22 cellular contexts compared by ENCODE assay signal in the genomic region with DNA sequence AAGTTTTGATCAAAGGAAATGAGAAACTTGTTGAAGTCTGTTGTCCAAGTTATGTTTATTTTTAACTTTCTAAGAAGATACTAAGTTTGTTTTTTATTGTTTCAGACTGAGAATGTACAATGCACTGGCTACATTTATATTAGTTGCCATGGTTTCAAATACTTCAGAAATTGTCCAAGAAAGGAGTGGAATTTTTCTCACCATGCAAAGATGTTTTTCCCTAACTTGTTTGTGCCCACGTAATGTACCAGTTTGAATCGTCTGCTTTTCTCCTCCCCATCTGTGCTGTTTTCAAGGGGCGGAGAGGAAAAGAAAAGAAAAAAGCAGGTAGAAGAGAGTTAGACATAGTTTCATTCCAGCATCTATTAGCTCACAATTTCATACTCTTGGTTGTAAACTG.
A peak's percentile ranks its signal among the peaks of the same experiment; 100 is the strongest.
DNase-seq lines count a peak whose midpoint lies in the region; ATAC-seq lines count a peak whose summit lies in the region.
"Had no signal": no experiment of that assay in that cellular context is flagged by ENCODE, and none has a peak within 500 bp of the region (broad histone marks: within the 10 kb centered on the region; RNA-seq: fewer than 3 reads in every experiment).

No MANE protein-coding gene starts in this region.

- H3K4me3 Mint-ChIP-seq in stimulated activated memory B cell treated with anti-CD40 and anti-IgM and Interleukin-4, amounts not matched to agents 10 μg/mL and 1 μg/mL and 100 μg/mL, for 72 hours, result no peak overlapping the region
- H3K4me3 Mint-ChIP-seq: CD14-positive monocyte; CD4-positive, alpha-beta memory T cell; CD4-positive, CD25-positive, alpha-beta regulatory T cell; CD8-positive, alpha-beta memory T cell had no signal

- DNase-seq in Ammon's horn (ENCODE audit: low spot score) (peak; percentile 9), inferior parietal cortex (ENCODE audit: extremely low spot score) (peak; percentile 59), superior temporal gyrus (ENCODE audit: extremely low spot score) (peak; percentile 55), hepatic stellate cell (ENCODE audit: low spot score) (no peak)
- DNase-seq: AML-193; BE2C; C1 segment of cervical spinal cord; CD4-positive, alpha-beta memory T cell; CD4-positive, CD25-positive, alpha-beta regulatory T cell; CD8-positive, alpha-beta memory T cell; COR-L47; DMS 273 treated with DMSO at 0.1 percent for 48 hours; DMS153; DMS53; DMS79; DND-41; EL; GDM1 had no signal

- ATAC-seq in stimulated activated memory B cell treated with anti-CD40 and anti-IgM and Interleukin-4, amounts not matched to agents 10 μg/mL and 1 μg/mL and 100 μg/mL, for 72 hours, result no peak
- ATAC-seq: A549, GM12878 had no signal

- H3K27ac Mint-ChIP-seq in stimulated activated memory B cell treated with anti-CD40 and anti-IgM and Interleukin-4, amounts not matched to agents 10 μg/mL and 1 μg/mL and 100 μg/mL, for 72 hours, result no peak overlapping the region
- H3K27ac Mint-ChIP-seq: CD14-positive monocyte; CD4-positive, alpha-beta memory T cell; CD4-positive, CD25-positive, alpha-beta regulatory T cell; CD8-positive, alpha-beta memory T cell had no signal

- no peaks in the 10 kb centered on the region for H3K4me1 Mint-ChIP-seq in stimulated activated memory B cell treated with anti-CD40 and anti-IgM and Interleukin-4, amounts not matched to agents 10 μg/mL and 1 μg/mL and 100 μg/mL, for 72 hours
- H3K4me1 Mint-ChIP-seq: CD14-positive monocyte; CD4-positive, alpha-beta memory T cell; CD4-positive, CD25-positive, alpha-beta regulatory T cell; CD8-positive, alpha-beta memory T cell had no signal

- no peaks in the 10 kb centered on the region for H3K27me3 Mint-ChIP-seq in stimulated activated memory B cell treated with anti-CD40 and anti-IgM and Interleukin-4, amounts not matched to agents 10 μg/mL and 1 μg/mL and 100 μg/mL, for 72 hours
- H3K27me3 Mint-ChIP-seq: CD4-positive, alpha-beta memory T cell; CD4-positive, CD25-positive, alpha-beta regulatory T cell; CD8-positive, alpha-beta memory T cell had no signal

- no peaks in the 10 kb centered on the region for H3K36me3 Mint-ChIP-seq in stimulated activated memory B cell treated with anti-CD40 and anti-IgM and Interleukin-4, amounts not matched to agents 10 μg/mL and 1 μg/mL and 100 μg/mL, for 72 hours
- H3K36me3 Mint-ChIP-seq: CD14-positive monocyte; CD4-positive, alpha-beta memory T cell; CD4-positive, CD25-positive, alpha-beta regulatory T cell; CD8-positive, alpha-beta memory T cell had no signal

- no peaks in the 10 kb centered on the region for H3K9me3 Mint-ChIP-seq in stimulated activated memory B cell treated with anti-CD40 and anti-IgM and Interleukin-4, amounts not matched to agents 10 μg/mL and 1 μg/mL and 100 μg/mL, for 72 hours
